ENCODE assay signal across 10 cellular contexts in the genomic region with DNA sequence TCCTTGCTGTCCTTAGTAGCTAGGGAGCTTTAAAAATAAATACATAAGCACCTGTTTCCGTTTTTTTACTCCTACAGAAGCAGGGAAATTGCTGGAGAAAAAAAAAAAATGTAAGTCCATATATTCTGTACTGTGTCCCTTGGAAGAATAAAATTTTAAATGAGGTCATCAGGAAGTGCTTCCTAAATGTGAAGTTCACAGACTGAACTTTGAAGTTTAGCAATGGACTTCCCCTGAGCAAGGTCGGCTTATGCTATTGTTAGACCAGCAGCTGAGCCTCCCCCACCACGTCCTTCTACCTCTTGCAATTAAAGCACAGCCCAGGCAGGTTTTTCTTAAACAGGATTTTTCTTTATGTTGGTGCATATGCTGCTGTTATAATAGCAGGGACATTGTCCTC. TPM values are rescaled to one million over a fixed set of nuclear protein-coding genes. Genes with fewer than 3 reads are reported as not detected.
DNase-seq lines count a peak whose midpoint lies in the region; ATAC-seq and TF ChIP-seq lines count a peak whose summit lies in the region.
"Had no signal": no experiment of that assay in that cellular context is flagged by ENCODE, and none has a peak within 500 bp of the region (broad histone marks: within the 10 kb centered on the region; RNA-seq: fewer than 3 reads in every experiment).

No MANE protein-coding gene starts in this region.

- intact Hi-C loops in HCT116 (cut with micrococcal nuclease), result no loop called here
- intact Hi-C loops in OCI-LY7 (cut with micrococcal nuclease; ENCODE audit: unreplicated experiment), result no loop called here
- intact Hi-C loops in gastrocnemius medialis (cut with DNase I; ENCODE audit: low total_unique reads), result no loop called here
- intact Hi-C loops in CD8-positive, alpha-beta T cell (cut with DNase I, micrococcal nuclease), result no loop called here

- POLR2A ChIA-PET in HCT116 (lab: Charles Lee) (no interaction called here), OCI-LY7 (lab: Charles Lee) (interaction anchor here (0.6 to 0.8 kb wide), 3 partner anchors 9 to 410 kb away, joined by 3 to 4 read pairs (median 3); no protein-coding TSS in a partner anchor)
- POLR2A ChIA-PET in CD8-positive, alpha-beta T cell (lab: Charles Lee), result no interaction called here

- no peaks in the 10 kb centered on the region for H3K27me3 ChIP-seq in HCT116 (ENCODE audit: insufficient read depth, low read length)
- no peaks in the 10 kb centered on the region for H3K27me3 ChIP-seq in fibroblast of lung (ENCODE audit: control insufficient read depth, insufficient read depth, low read length)
- no peaks in the 10 kb centered on the region for H3K27me3 ChIP-seq in gastrocnemius medialis
- no peaks in the 10 kb centered on the region for H3K27me3 ChIP-seq in CD8-positive, alpha-beta T cell (ENCODE audit: insufficient read depth, low read length)

- no peaks in the 10 kb centered on the region for H3K36me3 Mint-ChIP-seq in CD8-positive, alpha-beta T cell
- H3K36me3 Mint-ChIP-seq in nephron progenitor cell (ENCODE audit: low read depth), result no peaks in the 10 kb centered on the region

- H3K36me3 ChIP-seq in HCT116 (ENCODE audit: control insufficient read depth in 1 of 2, insufficient read depth in 2 of 2, low read length in 2 of 2) (no peaks in the 10 kb centered on the region), OCI-LY7 (ENCODE audit: insufficient read depth, low read length) (no peaks in the 10 kb centered on the region), fibroblast of lung (ENCODE audit: control insufficient read depth, insufficient read depth, low read length) (no peaks in the 10 kb centered on the region), gastrocnemius medialis (no peaks in the 10 kb centered on the region)
- no peaks in the 10 kb centered on the region for H3K36me3 ChIP-seq in CD8-positive, alpha-beta T cell (ENCODE audit: insufficient read depth, low read length)

- TF ChIP-seq RAD21 in HCT116 (IDR thresholded peaks at IDR 0.05; ENCODE audit: low read depth), result no peak

- H3K9me3 ChIP-seq in HCT116 (ENCODE audit: control insufficient read depth in 1 of 2, insufficient read depth in 1 of 2, low read depth in 1 of 2, low read length in 2 of 2) (no peaks in the 10 kb centered on the region), OCI-LY7 (ENCODE audit: low read length) (no peaks in the 10 kb centered on the region), fibroblast of lung (ENCODE audit: control insufficient read depth, insufficient read depth, low read depth, low read length) (no peaks in the 10 kb centered on the region), gastrocnemius medialis (no peaks in the 10 kb centered on the region)
- H3K9me3 ChIP-seq in CD8-positive, alpha-beta T cell (ENCODE audit: low read length), result no peaks in the 10 kb centered on the region

- RAD21 ChIA-PET in HCT116 (lab: Charles Lee; ENCODE audit: low non-redundant PET in 1 of 2, low total read pairs in 2 of 2, uncharacterized antibody in 2 of 2, unreplicated experiment in 2 of 2), result interaction anchor here in 1 of 2 experiments (0.6 kb wide), 1 partner anchor 292 kb away, joined by 3 read pairs; a partner anchor contains a TSS

- H3K79me2 ChIP-seq in HCT116 (ENCODE audit: insufficient read depth, low read length), result no peaks in the 10 kb centered on the region
- H3K79me2 ChIP-seq in OCI-LY7 (ENCODE audit: insufficient read depth, low read depth, low read length), result no peaks in the 10 kb centered on the region
- no peaks in the 10 kb centered on the region for H3K79me2 ChIP-seq in fibroblast of lung (ENCODE audit: control insufficient read depth, insufficient read depth, low read length)

- H3K27ac ChIP-seq in HCT116 (ENCODE audit: low read depth, low read length) (no peak overlapping the region), OCI-LY7 (ENCODE audit: low read depth, low read length, poor library complexity, severe bottlenecking) (no peak overlapping the region), fibroblast of lung (ENCODE audit: insufficient read depth, low read length) (peak overlapping the region; percentile 29), gastrocnemius medialis (peak overlapping the region; percentile 4 to 70 (median 63))
- no peak overlapping the region for H3K27ac ChIP-seq in CD8-positive, alpha-beta T cell (ENCODE audit: low read depth, low read length)

- no peak for TF ChIP-seq CTCF in HCT116 (IDR thresholded peaks at IDR 0.05 in 2 of 3, conservative IDR thresholded peaks at IDR 0.05 in 1 of 3; ENCODE audit: borderline replicate concordance in 1 of 3, insufficient read depth in 1 of 3, low read depth in 2 of 3, low read length in 2 of 3)
- TF ChIP-seq CTCF in OCI-LY7 (conservative IDR thresholded peaks at IDR 0.05; ENCODE audit: low read length), result no peak
- no peak for TF ChIP-seq CTCF in fibroblast of lung (conservative IDR thresholded peaks at IDR 0.05 in 1 of 2, IDR thresholded peaks at IDR 0.05 in 1 of 2; ENCODE audit: low read depth in 1 of 2, low read length in 2 of 2)
- no peak for TF ChIP-seq CTCF in gastrocnemius medialis (IDR thresholded peaks at IDR 0.05 in 4 of 5, conservative IDR thresholded peaks at IDR 0.05 in 1 of 5)
- TF ChIP-seq CTCF in CD8-positive, alpha-beta T cell (IDR thresholded peaks at IDR 0.05), result no peak
- TF ChIP-seq CTCF in nephron progenitor cell (IDR thresholded peaks at IDR 0.05), result no peak

- H3K4me1 Mint-ChIP-seq in CD8-positive, alpha-beta T cell (ENCODE audit: low read depth), result peaks cover 50% of the 10 kb centered on the region
- H3K4me1 Mint-ChIP-seq in nephron progenitor cell, result peaks cover 58% of the 10 kb centered on the region

- H3K9me2 ChIP-seq in HCT116 (ENCODE audit: insufficient read depth) (no peaks in the 10 kb centered on the region), OCI-LY7 (ENCODE audit: insufficient read depth, low read length) (no peaks in the 10 kb centered on the region)

- no peak overlapping the region for H3K4me3 Mint-ChIP-seq in CD8-positive, alpha-beta T cell
- no peak overlapping the region for H3K4me3 Mint-ChIP-seq in nephron progenitor cell

- no peak for TF ChIP-seq POLR2A in HCT116 (IDR thresholded peaks at IDR 0.05; ENCODE audit: borderline replicate concordance, extremely low read depth, insufficient read depth, insufficient read length)
- TF ChIP-seq POLR2A in gastrocnemius medialis (IDR thresholded peaks at IDR 0.05), result no peak

- H3K9ac ChIP-seq in HCT116 (ENCODE audit: low read length) (no peak overlapping the region), fibroblast of lung (ENCODE audit: insufficient read depth, low read length) (no peak overlapping the region)

- H3K4me3 ChIP-seq in HCT116 (replicated peaks in 1 of 2; ENCODE audit: low read depth in 1 of 2, low read length in 2 of 2), result no peak overlapping the region
- peak overlapping the region; percentile 5 for H3K4me3 ChIP-seq in OCI-LY7 (ENCODE audit: low read depth, low read length, poor library complexity, severe bottlenecking)
- H3K4me3 ChIP-seq in fibroblast of lung (replicated peaks in 1 of 4; ENCODE audit: control extremely low read depth in 1 of 4, insufficient read depth in 1 of 4, low read depth in 3 of 4, low read length in 4 of 4), result no peak overlapping the region
- H3K4me3 ChIP-seq in gastrocnemius medialis, result no peak overlapping the region
- H3K4me3 ChIP-seq in CD8-positive, alpha-beta T cell (ENCODE audit: low read depth, low read length), result no peak overlapping the region

- ATAC-seq in HCT116, result no peak
- ATAC-seq in gastrocnemius medialis, result peak in 1 of 2 donors; percentile 54
- no peak for ATAC-seq in CD8-positive, alpha-beta T cell

- no peaks in the 10 kb centered on the region for H3K27me3 Mint-ChIP-seq in CD8-positive, alpha-beta T cell (ENCODE audit: low read depth)
- peaks cover 1% of the 10 kb centered on the region for H3K27me3 Mint-ChIP-seq in nephron progenitor cell (ENCODE audit: low read depth, poor library complexity)

- H3K4me1 ChIP-seq in HCT116 (ENCODE audit: control insufficient read depth in 1 of 2, insufficient read depth in 2 of 2, low read length in 2 of 2), result peaks cover 17 to 42% of the 10 kb centered on the region in 2 experiments; a peak in 3 of 4 replicates
- H3K4me1 ChIP-seq in OCI-LY7 (ENCODE audit: insufficient read depth, low read length, poor library complexity, severe bottlenecking), result peaks cover 39% of the 10 kb centered on the region
- H3K4me1 ChIP-seq in fibroblast of lung (ENCODE audit: control insufficient read depth, extremely low read depth, insufficient read depth, low read length), result peaks cover 12% of the 10 kb centered on the region
- H3K4me1 ChIP-seq in gastrocnemius medialis, result peaks cover 5 to 23% of the 10 kb centered on the region in 2 donors
- H3K4me1 ChIP-seq in CD8-positive, alpha-beta T cell (ENCODE audit: insufficient read depth, low read length), result peaks cover 42% of the 10 kb centered on the region

- H3K9me3 Mint-ChIP-seq in CD8-positive, alpha-beta T cell, result no peaks in the 10 kb centered on the region
- no peaks in the 10 kb centered on the region for H3K9me3 Mint-ChIP-seq in nephron progenitor cell

- no peaks in the 10 kb centered on the region for H4K20me1 ChIP-seq in HCT116 (ENCODE audit: insufficient read depth)
- no peaks in the 10 kb centered on the region for H4K20me1 ChIP-seq in OCI-LY7 (ENCODE audit: insufficient read depth, low read length)
- H4K20me1 ChIP-seq in fibroblast of lung (ENCODE audit: control insufficient read depth, extremely low read depth, insufficient read depth, low read length), result no peaks in the 10 kb centered on the region

- BruUV-seq in HCT116 (replicated peaks; lab: Mats Ljungman, UMichigan) (no TSS peak), OCI-LY7 (replicated peaks; lab: Mats Ljungman, UMichigan) (no TSS peak)

- DNase-seq in HCT116 (ENCODE audit: low read depth, low spot score) (no peak), OCI-LY7 (ENCODE audit: low spot score) (peak; percentile 46), fibroblast of lung (ENCODE audit: low read depth in 2 of 2) (no peak), gastrocnemius medialis (no peak), NCI-H748 (lab: John Stamatoyannopoulos, UW; ENCODE audit: unreplicated experiment) (no peak), nephron progenitor cell (no peak)
- DNase-seq in CD8-positive, alpha-beta T cell, result no peak
- DNase-seq: activated CD4-positive, alpha-beta T cell treated with anti-CD3 and anti-CD28 coated beads for 1 hour; GDM1 had no signal

- H2AFZ ChIP-seq in HCT116 (ENCODE audit: low read depth, low read length, poor library complexity, severe bottlenecking) (peak overlapping the region; percentile 70), OCI-LY7 (ENCODE audit: low read length) (peak overlapping the region; percentile 78), fibroblast of lung (ENCODE audit: low read length) (no peak overlapping the region)

- H3K27ac Mint-ChIP-seq in CD8-positive, alpha-beta T cell, result no peak overlapping the region
- no peak overlapping the region for H3K27ac Mint-ChIP-seq in nephron progenitor cell

- H3K4me2 ChIP-seq in HCT116 (ENCODE audit: low read length) (peak overlapping the region; percentile 60), OCI-LY7 (ENCODE audit: low read length) (peak overlapping the region; percentile 55), fibroblast of lung (ENCODE audit: extremely low read depth, insufficient read depth, low read length) (no peak overlapping the region)

- in situ Hi-C loops in gastrocnemius medialis (cut with MboI; ENCODE audit: low sequenced_read_pairs in 4 of 4), result no loop called here

- CTCF ChIA-PET in HCT116 (lab: Charles Lee) (no interaction called here), OCI-LY7 (lab: Charles Lee; ENCODE audit: unreplicated experiment) (no interaction called here)
- CTCF ChIA-PET in CD8-positive, alpha-beta T cell (lab: Charles Lee), result no interaction called here

RNA-seq across cellular contexts. Expression of a gene that starts 26.3 kb away (rescaled TPM):
- total RNA-seq in HCT116 (2021; ENCODE audit: unreplicated experiment) (not detected), OCI-LY7 (2022) (not detected in 2 replicates), fibroblast of lung (3.1 and 4.0 TPM in 2 replicates), gastrocnemius medialis (under 1 TPM in 1 of 4 donors, not detected in 3; 0.47 TPM)
- polyA plus RNA-seq in HCT116 (2012), result 0.10 and 0.12 TPM in 2 replicates
- 0.08 and 0.50 TPM in 2 replicates for total RNA-seq in OCI-LY7 (2014; rRNA removed; shearing (Covaris generic))
- 0.51 and 0.82 TPM in 2 replicates for polyA plus RNA-seq in fibroblast of lung
- 0.81 and 1.3 TPM in 2 replicates for polyA plus RNA-seq in fibroblast of lung (2012)
- polyA minus RNA-seq in fibroblast of lung (ENCODE audit: low replicate concordance), result 0.67 TPM in 1 of 2 replicates, not detected in the other
- total RNA-seq in CD8-positive, alpha-beta T cell, result 1 to 10 TPM in 1 of 2 experiments, under 1 TPM in 1; 0.86 to 1.5 TPM
- total RNA-seq: temporal lobe had no signal

Comparison
In these comparisons a context has a peak if more than half of its experiments do, and no peak if none do; other contexts are left out.
1. H3K27ac ChIP-seq: peak in fibroblast of lung (single experiment) and gastrocnemius medialis (4 of 4); none in HCT116 (single experiment), OCI-LY7 (single experiment) and CD8-positive, alpha-beta T cell (single experiment).